In genomic region chr10:101783736-101784118, GRCh38 we compare ENCODE assay signal across 8 cellular contexts. TPM values are rescaled to one million over a fixed set of nuclear protein-coding genes. Genes with fewer than 3 reads are reported as not detected.
DNase-seq lines count a peak whose midpoint lies in the region; ATAC-seq lines count a peak whose summit lies in the region.

No MANE protein-coding gene starts in this region.

- peaks cover 35% of the 10 kb centered on the region for H3K36me3 Mint-ChIP-seq in activated CD4-positive, alpha-beta memory T cell treated with anti-CD3 and anti-CD28 coated beads, Interleukin-2, amount 10 ng/mL, durations not matched to agents 7 days and 5 days (ENCODE audit: low read depth)

- H3K27me3 Mint-ChIP-seq in activated CD4-positive, alpha-beta memory T cell treated with anti-CD3 and anti-CD28 coated beads, Interleukin-2, amount 10 ng/mL, durations not matched to agents 7 days and 5 days = peaks cover 5% of the 10 kb centered on the region

- H3K4me3 ChIP-seq in iPS-11a (ENCODE audit: low read depth, low read length) (peak overlapping the region; percentile 95), thymus (ENCODE audit: low read length) (peak overlapping the region; percentile 54)

- peak overlapping the region; percentile 62 for H3K27ac ChIP-seq in thymus (ENCODE audit: low read depth)

- peak overlapping the region; percentile 80 for H3K27ac Mint-ChIP-seq in activated CD4-positive, alpha-beta memory T cell treated with anti-CD3 and anti-CD28 coated beads, Interleukin-2, amount 10 ng/mL, durations not matched to agents 7 days and 5 days

- 78% methylated on average over 10 of the region's 10 CpGs for WGBS in thymus

- POLR2A ChIA-PET in activated CD4-positive, alpha-beta memory T cell treated with anti-CD3 and anti-CD28 coated beads, Interleukin-2, amount 10 ng/mL, durations not matched to agents 7 days and 5 days (lab: Charles Lee) = interaction anchor here (1.0 to 3.7 kb wide), 10 partner anchors 10 to 181 kb away, joined by 3 to 54 read pairs (median 4); partner anchors contain the start of gene OGA

- peaks cover 21% of the 10 kb centered on the region for H3K4me1 ChIP-seq in thymus (ENCODE audit: control insufficient read depth, insufficient read depth, low read length)

- CTCF ChIA-PET in activated CD4-positive, alpha-beta memory T cell treated with anti-CD3 and anti-CD28 coated beads, Interleukin-2, amount 10 ng/mL, durations not matched to agents 7 days and 5 days (lab: Charles Lee) = interaction anchor here (0.6 to 5.1 kb wide), 8 partner anchors 10 to 570 kb away, joined by 3 to 140 read pairs (median 4); partner anchors contain the start of gene OGA

- H3K9me3 Mint-ChIP-seq in activated CD4-positive, alpha-beta memory T cell treated with anti-CD3 and anti-CD28 coated beads, Interleukin-2, amount 10 ng/mL, durations not matched to agents 7 days and 5 days = no peaks in the 10 kb centered on the region

- H3K4me1 Mint-ChIP-seq in activated CD4-positive, alpha-beta memory T cell treated with anti-CD3 and anti-CD28 coated beads, Interleukin-2, amount 10 ng/mL, durations not matched to agents 7 days and 5 days = peaks cover 66% of the 10 kb centered on the region

- H3K36me3 ChIP-seq in thymus (ENCODE audit: control insufficient read depth, insufficient read depth) = peaks cover 32% of the 10 kb centered on the region

- peaks cover 15% of the 10 kb centered on the region for H3K27me3 ChIP-seq in thymus (ENCODE audit: control insufficient read depth, insufficient read depth)

- H3K4me3 Mint-ChIP-seq in activated CD4-positive, alpha-beta memory T cell treated with anti-CD3 and anti-CD28 coated beads, Interleukin-2, amount 10 ng/mL, durations not matched to agents 7 days and 5 days = peak overlapping the region; percentile 100

- ATAC-seq in GM18909 (IDR thresholded peaks at IDR 0.05; ENCODE audit: poor library complexity, unreplicated experiment) (no peak), GM21360 (IDR thresholded peaks at IDR 0.05; ENCODE audit: unreplicated experiment) (no peak)

- no peaks in the 10 kb centered on the region for H3K9me3 ChIP-seq in thymus (ENCODE audit: control insufficient read depth)

- peak; percentile 58 for DNase-seq in activated CD8-positive, alpha-beta memory T cell treated with anti-CD3 and anti-CD28 coated beads for 24 hours
- DNase-seq in activated CD8-positive, alpha-beta memory T cell treated with anti-CD3 and anti-CD28 coated beads, Interleukin-2, amount 50 U/mL, for 48 hours = no peak
- no peak for DNase-seq in activated CD4-positive, alpha-beta memory T cell treated with anti-CD3 and anti-CD28 coated beads, Interleukin-2, amount 10 ng/mL, durations not matched to agents 7 days and 5 days
- DNase-seq in GDM1 (lab: John Stamatoyannopoulos, UW) = no peak

RNA-seq across cellular contexts. Expression of gene NPM3, which starts 0.5 kb away (rescaled TPM):
- 10 to 100 TPM; 26.6 to 26.7 TPM for total RNA-seq in activated CD4-positive, alpha-beta memory T cell treated with anti-CD3 and anti-CD28 coated beads, Interleukin-2, amount 10 ng/mL, durations not matched to agents 7 days and 5 days
- polyA plus RNA-seq in thymus = 30.6 TPM

RNA-seq across cellular contexts. Expression of gene FGF8, which starts 7.8 kb away (rescaled TPM):
- total RNA-seq in activated CD4-positive, alpha-beta memory T cell treated with anti-CD3 and anti-CD28 coated beads, Interleukin-2, amount 10 ng/mL, durations not matched to agents 7 days and 5 days = not detected
- not detected for polyA plus RNA-seq in thymus

RNA-seq across cellular contexts. Expression of gene OGA, which starts 34.5 kb away (rescaled TPM):
- 100 to 1,000 TPM; 142 to 145 TPM for total RNA-seq in activated CD4-positive, alpha-beta memory T cell treated with anti-CD3 and anti-CD28 coated beads, Interleukin-2, amount 10 ng/mL, durations not matched to agents 7 days and 5 days
- 154 TPM for polyA plus RNA-seq in thymus

RNA-seq across cellular contexts. Expression of gene KCNIP2, which starts 59.9 kb away (rescaled TPM):
- 1 to 10 TPM; 2.5 to 2.6 TPM for total RNA-seq in activated CD4-positive, alpha-beta memory T cell treated with anti-CD3 and anti-CD28 coated beads, Interleukin-2, amount 10 ng/mL, durations not matched to agents 7 days and 5 days
- polyA plus RNA-seq in thymus = 1.3 TPM
